ENCODE assay signal across 16 cellular contexts in the genomic region with DNA sequence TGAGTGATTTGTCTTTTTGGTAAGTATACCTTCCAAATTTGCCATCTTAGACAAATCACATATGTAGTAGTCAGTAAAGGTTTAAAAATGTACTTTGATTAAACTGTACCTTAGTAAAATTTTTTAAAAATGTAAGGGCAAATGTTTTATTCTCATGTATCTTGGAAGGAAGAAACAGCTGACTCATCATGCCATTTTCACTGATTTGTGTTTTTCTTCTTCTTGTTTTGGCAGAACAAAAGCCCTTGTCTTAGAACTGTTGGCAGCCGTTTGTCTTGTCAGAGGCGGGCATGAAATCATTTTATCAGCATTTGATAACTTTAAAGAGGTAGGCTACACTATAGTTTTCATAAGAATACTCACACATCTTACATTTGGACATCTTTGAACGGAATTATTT.
A peak's percentile ranks its signal among the peaks of the same experiment; 100 is the strongest.
DNase-seq lines count a peak whose midpoint lies in the region; ATAC-seq, FAIRE-seq and TF ChIP-seq lines count a peak whose summit lies in the region.
"Had no signal": no experiment of that assay in that cellular context is flagged by ENCODE, and none has a peak within 500 bp of the region (broad histone marks: within the 10 kb centered on the region; RNA-seq: fewer than 3 reads in every experiment).

No MANE protein-coding gene starts in this region.

- no peak for TF ChIP-seq CTCF in keratinocyte (optimal IDR thresholded peaks at IDR 0.05 in 1 of 3, IDR thresholded peaks at IDR 0.05 in 1 of 3, conservative IDR thresholded peaks at IDR 0.05 in 1 of 3; ENCODE audit: extremely low read depth in 1 of 3, insufficient read depth in 2 of 3, low read length in 3 of 3)

- dilution Hi-C loops in keratinocyte (cut with MboI; ENCODE audit: extremely low pct_ligation_motif_present, low sequenced_read_pairs) = no loop called here

- H3K9me3 ChIP-seq in keratinocyte (ENCODE audit: control insufficient read depth, low read depth, low read length) = no peaks in the 10 kb centered on the region
- H3K9me3 ChIP-seq: thoracic aorta had no signal

- H3K79me2 ChIP-seq in keratinocyte (ENCODE audit: control insufficient read depth, insufficient read depth, low read length) = no peaks in the 10 kb centered on the region

- no peak overlapping the region for H2AFZ ChIP-seq in keratinocyte (ENCODE audit: control insufficient read depth, low read length)

- DNase-seq in RPMI7951 (ENCODE audit: low read depth) (peak; percentile 39), cerebellar cortex (ENCODE audit: low spot score) (peak; percentile 47), keratinocyte (ENCODE audit: low read depth, low spot score) (no peak), germinal center (ENCODE audit: low spot score) (no peak), SW 1271 (lab: John Stamatoyannopoulos, UW) (no peak), HEK293T (ENCODE audit: extremely low spot score) (no peak)
- DNase-seq: activated CD8-positive, alpha-beta memory T cell treated with anti-CD3 and anti-CD28 coated beads, Interleukin-2, amount 10 ng/mL, durations not matched to agents 7 days and 5 days; activated gamma-delta T cell; naive thymus-derived CD8-positive, alpha-beta T cell; right cardiac atrium had no signal

- no peaks in the 10 kb centered on the region for H3K4me1 ChIP-seq in keratinocyte (ENCODE audit: control insufficient read depth, extremely low read depth, insufficient read depth, low read length)

- H3K9me1 ChIP-seq in keratinocyte (ENCODE audit: control insufficient read depth, extremely low read depth, insufficient read depth, low read length) = no peaks in the 10 kb centered on the region

- FAIRE-seq in keratinocyte (lab: Jason Lieb, UNC) = peak; percentile 55
- FAIRE-seq: HTR-8/SVneo had no signal

- H4K20me1 ChIP-seq in keratinocyte (ENCODE audit: control insufficient read depth, extremely low read depth, insufficient read depth, low read length) = no peaks in the 10 kb centered on the region

- CTCF ChIA-PET in HEK293T (lab: Yijun Ruan, JAX) = no interaction called here

- no peak overlapping the region for H3K9ac ChIP-seq in keratinocyte (ENCODE audit: control insufficient read depth, extremely low read depth, insufficient read depth, low read length)

- POLR2A ChIA-PET in HEK293T (lab: Yijun Ruan, JAX) = no interaction called here

- H3K27ac ChIP-seq in keratinocyte (ENCODE audit: control insufficient read depth, insufficient read depth, low read length) (no peak overlapping the region), temporal lobe (ENCODE audit: low read depth, low read length) (peak overlapping the region; percentile 96)
- H3K27ac ChIP-seq: foreskin keratinocyte had no signal

- no peak overlapping the region for H3K4me3 ChIP-seq in keratinocyte (ENCODE audit: control insufficient read depth in 2 of 3, extremely low read depth in 1 of 3, insufficient read depth in 2 of 3, low read depth in 1 of 3, low read length in 3 of 3)
- H3K4me3 ChIP-seq: thoracic aorta had no signal

- no peak for ATAC-seq in HG03108 (IDR thresholded peaks at IDR 0.05; ENCODE audit: unreplicated experiment)
- ATAC-seq: activated CD4-positive, CD25-positive, alpha-beta regulatory T cell treated with anti-CD3 and anti-CD28 coated beads, Interleukin-2, amount 50 U/mL, for 24 hours; activated CD8-positive, alpha-beta memory T cell treated with anti-CD3 and anti-CD28 coated beads, Interleukin-2, amount 10 ng/mL, durations not matched to agents 7 days and 5 days; foreskin keratinocyte; naive thymus-derived CD8-positive, alpha-beta T cell had no signal

- H3K4me2 ChIP-seq in keratinocyte (ENCODE audit: control insufficient read depth, extremely low read depth, insufficient read depth, low read depth, low read length) = no peak overlapping the region

- H3K36me3 ChIP-seq in keratinocyte (ENCODE audit: control insufficient read depth in 2 of 2, extremely low read depth in 1 of 2, insufficient read depth in 2 of 2, low read length in 2 of 2) = peaks cover 8 to 30% of the 10 kb centered on the region in 2 experiments
- H3K36me3 ChIP-seq: thoracic aorta had no signal

- H3K27me3 ChIP-seq in keratinocyte (ENCODE audit: control insufficient read depth, extremely low read depth, insufficient read depth, low read length) = no peaks in the 10 kb centered on the region
- H3K27me3 ChIP-seq: foreskin keratinocyte had no signal

TF ChIP-seq in HEK293T, 16 proteins besides CTCF, POLR2A, EP300 and RAD21:
- TF ChIP-seq NFRKB (IDR thresholded peaks at IDR 0.05) (no peak), ELF4 (IDR thresholded peaks at IDR 0.05) (no peak), PKNOX1 (IDR thresholded peaks at IDR 0.05) (no peak), CTBP1 (IDR thresholded peaks at IDR 0.05; ENCODE audit: borderline replicate concordance) (no peak), SP1 (IDR thresholded peaks at IDR 0.05) (no peak), L3MBTL2 (conservative IDR thresholded peaks at IDR 0.05) (no peak), ZNF384 (IDR thresholded peaks at IDR 0.05) (no peak), FOXK2 (IDR thresholded peaks at IDR 0.05) (no peak), LEF1 (IDR thresholded peaks at IDR 0.05; ENCODE audit: borderline replicate concordance) (no peak), ARNT (IDR thresholded peaks at IDR 0.05) (no peak)
TF ChIP-seq in HEK293T: peak in this region for 0.

Comparison
In these comparisons a context has a peak if more than half of its experiments do, and no peak if none do; other contexts are left out.
1. DNase-seq: peak in RPMI7951 (single experiment) and cerebellar cortex (single experiment); none in keratinocyte (single experiment), germinal center (single experiment), SW 1271 (0 of 2) and HEK293T (single experiment).